34 cellular contexts compared by ENCODE assay signal in the genomic region with DNA sequence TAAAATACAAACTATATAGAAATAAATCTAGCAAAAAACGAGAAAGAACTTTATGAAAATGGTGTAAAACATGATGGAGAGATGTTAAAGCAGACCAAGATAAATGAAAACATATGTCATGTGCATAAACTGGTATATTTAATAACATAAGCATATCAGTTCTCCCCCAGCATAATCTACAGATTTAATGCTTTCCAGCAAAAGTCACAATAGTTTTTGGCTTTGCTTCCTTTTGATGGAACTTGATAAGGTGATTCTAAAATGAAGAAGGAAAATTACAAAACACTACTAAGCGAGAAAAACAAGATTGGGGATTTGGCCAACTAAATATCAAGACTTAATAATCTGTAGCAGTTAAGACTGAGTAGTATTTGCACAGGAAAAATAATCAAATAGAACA.
"Had no signal": no experiment of that assay in that cellular context is flagged by ENCODE, and none has a peak within 500 bp of the region (broad histone marks: within the 10 kb centered on the region; RNA-seq: fewer than 3 reads in every experiment).

No MANE protein-coding gene starts in this region.

- H3K4me1 Mint-ChIP-seq: activated naive CD4-positive, alpha-beta T cell treated with anti-CD3 and anti-CD28 coated beads, Interleukin-2, amount 10 ng/mL, durations not matched to agents 7 days and 5 days; activated naive CD4-positive, alpha-beta T cell treated with anti-CD3 and anti-CD28 coated beads, Interleukin-2, amount 50 U/mL, for 24 hours; activated naive CD8-positive, alpha-beta T cell treated with anti-CD3 and anti-CD28 coated beads for 36 hours; activated naive CD8-positive, alpha-beta T cell treated with anti-CD3 and anti-CD28 coated beads, Interleukin-2, amount 10 ng/mL, durations not matched to agents 7 days and 5 days; activated naive CD8-positive, alpha-beta T cell treated with anti-CD3 and anti-CD28 coated beads, Interleukin-2, amount 50 U/mL, for 24 hours; activated T-helper 17 cell treated with anti-CD3 and anti-CD28 coated beads, Interleukin-2, amount 50 U/mL, for 72 hours; brain; central memory CD8-positive, alpha-beta T cell had no signal

- H3K36me3 Mint-ChIP-seq: activated naive CD4-positive, alpha-beta T cell treated with anti-CD3 and anti-CD28 coated beads, Interleukin-2, amount 10 ng/mL, durations not matched to agents 7 days and 5 days; activated naive CD4-positive, alpha-beta T cell treated with anti-CD3 and anti-CD28 coated beads, Interleukin-2, amount 50 U/mL, for 24 hours; activated naive CD4-positive, alpha-beta T cell treated with anti-CD3 and anti-CD28 coated beads, Interleukin-2, amount 50 U/mL, for 72 hours; activated naive CD8-positive, alpha-beta T cell; activated naive CD8-positive, alpha-beta T cell treated with anti-CD3 and anti-CD28 coated beads for 36 hours; activated naive CD8-positive, alpha-beta T cell treated with anti-CD3 and anti-CD28 coated beads, Interleukin-2, amount 10 ng/mL, durations not matched to agents 7 days and 5 days; brain had no signal

- H3K4me1 ChIP-seq: adrenal gland, ascending aorta, body of pancreas, breast epithelium had no signal

- H3K36me3 ChIP-seq: adrenal gland, ascending aorta, brain microvascular endothelial cell, breast epithelium, cardiac muscle cell had no signal

- ATAC-seq: activated naive CD4-positive, alpha-beta T cell treated with anti-CD3 and anti-CD28 coated beads, Interleukin-2, amount 50 U/mL, for 72 hours; activated naive CD8-positive, alpha-beta T cell treated with anti-CD3 and anti-CD28 coated beads, Interleukin-2, amount 50 U/mL, for 24 hours; activated T-cell treated with anti-CD3 and anti-CD28 coated beads, Interleukin-2, amount 50 U/mL, for 4 hours; activated T-cell treated with anti-CD3 and anti-CD28 coated beads, Interleukin-2, amount 50 U/mL, for 72 hours; activated T-helper 17 cell treated with anti-CD3 and anti-CD28 coated beads, Interleukin-2, amount 50 U/mL, for 72 hours; body of pancreas had no signal

- DNase-seq: activated effector memory CD4-positive, alpha-beta T cell treated with anti-CD3 and anti-CD28 coated beads, Interleukin-2, amount 50 U/mL, for 16 hours; activated effector memory CD4-positive, alpha-beta T cell treated with Interleukin-2 at 50 U/mL for 16 hours; activated gamma-delta T cell; activated gamma-delta T cell treated with Interleukin-2 at 50 U/mL for 16 hours; activated naive CD4-positive, alpha-beta T cell; activated naive CD4-positive, alpha-beta T cell treated with anti-CD3 and anti-CD28 coated beads for 36 hours; activated naive CD4-positive, alpha-beta T cell treated with anti-CD3 and anti-CD28 coated beads, Interleukin-2, amount 10 ng/mL, durations not matched to agents 7 days and 5 days; activated naive CD4-positive, alpha-beta T cell treated with anti-CD3 and anti-CD28 coated beads, Interleukin-2, amount 50 U/mL, for 16 hours; activated naive CD4-positive, alpha-beta T cell treated with Interleukin-2 at 50 U/mL for 16 hours; activated naive CD8-positive, alpha-beta T cell treated with anti-CD3 and anti-CD28 coated beads for 36 hours; activated naive CD8-positive, alpha-beta T cell treated with anti-CD3 and anti-CD28 coated beads, Interleukin-2, amount 10 ng/mL, durations not matched to agents 7 days and 5 days; activated naive CD8-positive, alpha-beta T cell treated with anti-CD3 and anti-CD28 coated beads, Interleukin-2, amount 50 U/mL, for 24 hours; activated T-cell treated with anti-CD3 and anti-CD28 coated beads, Interleukin-2, amount 50 U/mL, for 24 hours; activated T-cell treated with anti-CD3 and anti-CD28 coated beads, Interleukin-2, amount 50 U/mL, for 4 hours; activated T-cell treated with anti-CD3 and anti-CD28 coated beads, Interleukin-2, amount 50 U/mL, for 48 hours; activated T-cell treated with anti-CD3 and anti-CD28 coated beads, Interleukin-2, amount 50 U/mL, for 72 hours; adrenal gland; amniotic stem cell; aorta; body of pancreas; brain microvascular endothelial cell; central memory CD4-positive, alpha-beta T cell; cerebellar nuclear complex had no signal

- H3K27me3 ChIP-seq: adrenal gland, ascending aorta, body of pancreas, brain microvascular endothelial cell, breast epithelium, cardiac muscle cell had no signal

- H3K9me3 ChIP-seq: adrenal gland, ascending aorta, body of pancreas, breast epithelium had no signal

- H3K9me3 Mint-ChIP-seq: activated naive CD4-positive, alpha-beta T cell treated with anti-CD3 and anti-CD28 coated beads, Interleukin-2, amount 10 ng/mL, durations not matched to agents 7 days and 5 days; activated naive CD8-positive, alpha-beta T cell treated with anti-CD3 and anti-CD28 coated beads, Interleukin-2, amount 10 ng/mL, durations not matched to agents 7 days and 5 days; activated naive CD8-positive, alpha-beta T cell treated with anti-CD3 and anti-CD28 coated beads, Interleukin-2, amount 50 U/mL, for 24 hours; activated T-cell treated with anti-CD3 and anti-CD28 coated beads, Interleukin-2, amount 50 U/mL, for 24 hours; activated T-helper 1 cell treated with anti-CD3 and anti-CD28 coated beads, Interleukin-12 subunit alpha, Interleukin-12 subunit beta, Interleukin-2, Interleukin-4 antibody, amounts not matched to agents 30 ng/mL and 10 ng/mL and 1 ng/mL, durations not matched to agents 14 hours and 24 hours and 36 hours; activated T-helper 17 cell treated with anti-CD3 and anti-CD28 coated beads, Interleukin-2, amount 50 U/mL, for 72 hours; activated T-helper 2 cell treated with anti-CD3 and anti-CD28 coated beads, Interferon-gamma antibody, Interleukin-2, Interleukin-4, amounts not matched to agents 10 μg/mL and 5 μg/mL and 100 μg/mL, durations not matched to agents 14 hours and 24 hours and 36 hours had no signal

- H3K4me3 ChIP-seq: adrenal gland, ascending aorta, body of pancreas, breast epithelium, cardiac muscle cell had no signal

- H3K27ac Mint-ChIP-seq: activated naive CD4-positive, alpha-beta T cell treated with anti-CD3 and anti-CD28 coated beads for 36 hours; activated naive CD4-positive, alpha-beta T cell treated with anti-CD3 and anti-CD28 coated beads, Interleukin-2, amount 10 ng/mL, durations not matched to agents 7 days and 5 days; activated naive CD4-positive, alpha-beta T cell treated with anti-CD3 and anti-CD28 coated beads, Interleukin-2, amount 50 U/mL, for 24 hours; activated naive CD4-positive, alpha-beta T cell treated with anti-CD3 and anti-CD28 coated beads, Interleukin-2, amount 50 U/mL, for 72 hours; activated naive CD8-positive, alpha-beta T cell; activated naive CD8-positive, alpha-beta T cell treated with anti-CD3 and anti-CD28 coated beads for 36 hours; activated naive CD8-positive, alpha-beta T cell treated with anti-CD3 and anti-CD28 coated beads, Interleukin-2, amount 10 ng/mL, durations not matched to agents 7 days and 5 days; activated naive CD8-positive, alpha-beta T cell treated with anti-CD3 and anti-CD28 coated beads, Interleukin-2, amount 50 U/mL, for 24 hours; activated T-cell treated with anti-CD3 and anti-CD28 coated beads, Interleukin-2, amount 50 U/mL, for 24 hours; activated T-cell treated with anti-CD3 and anti-CD28 coated beads, Interleukin-2, amount 50 U/mL, for 72 hours; activated T-helper 1 cell treated with anti-CD3 and anti-CD28 coated beads, Interleukin-12 subunit alpha, Interleukin-12 subunit beta, Interleukin-2, Interleukin-4 antibody, amounts not matched to agents 30 ng/mL and 10 ng/mL and 1 ng/mL, durations not matched to agents 14 hours and 24 hours and 36 hours; activated T-helper 17 cell treated with anti-CD3 and anti-CD28 coated beads, Interleukin-2, amount 50 U/mL, for 72 hours; activated T-helper 2 cell treated with anti-CD3 and anti-CD28 coated beads, Interferon-gamma antibody, Interleukin-2, Interleukin-4, amounts not matched to agents 10 μg/mL and 5 μg/mL and 100 μg/mL, durations not matched to agents 14 hours and 24 hours and 36 hours; brain had no signal

- H3K27ac ChIP-seq: adrenal gland, ascending aorta, body of pancreas, brain microvascular endothelial cell, breast epithelium, cardiac muscle cell had no signal

- H3K27me3 Mint-ChIP-seq: activated naive CD4-positive, alpha-beta T cell treated with anti-CD3 and anti-CD28 coated beads, Interleukin-2, amount 10 ng/mL, durations not matched to agents 7 days and 5 days; activated naive CD8-positive, alpha-beta T cell; activated naive CD8-positive, alpha-beta T cell treated with anti-CD3 and anti-CD28 coated beads, Interleukin-2, amount 50 U/mL, for 24 hours; activated T-cell treated with anti-CD3 and anti-CD28 coated beads, Interleukin-2, amount 50 U/mL, for 24 hours; activated T-helper 17 cell treated with anti-CD3 and anti-CD28 coated beads, Interleukin-2, amount 50 U/mL, for 72 hours; central memory CD8-positive, alpha-beta T cell had no signal

- H3K4me3 Mint-ChIP-seq: activated naive CD4-positive, alpha-beta T cell treated with anti-CD3 and anti-CD28 coated beads for 36 hours; activated naive CD4-positive, alpha-beta T cell treated with anti-CD3 and anti-CD28 coated beads, Interleukin-2, amount 10 ng/mL, durations not matched to agents 7 days and 5 days; activated naive CD4-positive, alpha-beta T cell treated with anti-CD3 and anti-CD28 coated beads, Interleukin-2, amount 50 U/mL, for 24 hours; activated naive CD8-positive, alpha-beta T cell; activated naive CD8-positive, alpha-beta T cell treated with anti-CD3 and anti-CD28 coated beads for 36 hours; activated naive CD8-positive, alpha-beta T cell treated with anti-CD3 and anti-CD28 coated beads, Interleukin-2, amount 10 ng/mL, durations not matched to agents 7 days and 5 days; activated naive CD8-positive, alpha-beta T cell treated with anti-CD3 and anti-CD28 coated beads, Interleukin-2, amount 50 U/mL, for 24 hours; activated T-cell treated with anti-CD3 and anti-CD28 coated beads, Interleukin-2, amount 50 U/mL, for 24 hours; activated T-cell treated with anti-CD3 and anti-CD28 coated beads, Interleukin-2, amount 50 U/mL, for 4 hours; activated T-cell treated with anti-CD3 and anti-CD28 coated beads, Interleukin-2, amount 50 U/mL, for 72 hours; activated T-helper 1 cell treated with anti-CD3 and anti-CD28 coated beads, Interleukin-12 subunit alpha, Interleukin-12 subunit beta, Interleukin-2, Interleukin-4 antibody, amounts not matched to agents 30 ng/mL and 10 ng/mL and 1 ng/mL, durations not matched to agents 14 hours and 24 hours and 36 hours; activated T-helper 17 cell treated with anti-CD3 and anti-CD28 coated beads, Interleukin-2, amount 50 U/mL, for 72 hours; brain; central memory CD8-positive, alpha-beta T cell had no signal
